In genomic region chr4:7735961-7736360, GRCh38 we compare ENCODE assay signal across 26 cellular contexts.
"Had no signal": no experiment of that assay in that cellular context is flagged by ENCODE, and none has a peak within 500 bp of the region (broad histone marks: within the 10 kb centered on the region; RNA-seq: fewer than 3 reads in every experiment).

No MANE protein-coding gene starts in this region.

- DNase-seq: activated CD4-positive, alpha-beta memory T cell treated with anti-CD3 and anti-CD28 coated beads, Interleukin-2, amount 10 ng/mL, durations not matched to agents 7 days and 5 days; activated CD4-positive, alpha-beta T cell treated with anti-CD3 and anti-CD28 coated beads for 1 hour; activated CD4-positive, alpha-beta T cell treated with anti-CD3 and anti-CD28 coated beads for 4 hours; activated CD4-positive, alpha-beta T cell treated with anti-CD3 and anti-CD28 coated beads, Interleukin-2, amount 10 ng/mL, durations not matched to agents 7 days and 5 days; activated CD4-positive, alpha-beta T cell treated with anti-CD3 and anti-CD28 coated beads, Interleukin-2, amount 50 U/mL, for 4 hours; activated CD8-positive, alpha-beta memory T cell treated with anti-CD3 and anti-CD28 coated beads, Interleukin-2, amount 50 U/mL, for 48 hours; activated gamma-delta T cell; activated naive CD4-positive, alpha-beta T cell; activated naive CD4-positive, alpha-beta T cell treated with anti-CD3 and anti-CD28 coated beads, Interleukin-2, amount 10 ng/mL, durations not matched to agents 7 days and 5 days; activated naive CD8-positive, alpha-beta T cell treated with anti-CD3 and anti-CD28 coated beads, Interleukin-2, amount 10 ng/mL, durations not matched to agents 7 days and 5 days; activated T-cell treated with anti-CD3 and anti-CD28 coated beads for 4 hours; activated T-cell treated with anti-CD3 and anti-CD28 coated beads, Interleukin-2, amount 50 U/mL, for 24 hours; activated T-cell treated with anti-CD3 and anti-CD28 coated beads, Interleukin-2, amount 50 U/mL, for 72 hours; dorsolateral prefrontal cortex; effector memory CD4-positive, alpha-beta T cell; endodermal cell; foreskin fibroblast; head of caudate nucleus; T-helper 2 cell had no signal

- FAIRE-seq: frontal cortex had no signal

- H3K9me3 ChIP-seq: ascending aorta had no signal

- H3K4me3 ChIP-seq: ascending aorta, breast epithelium, cardiac muscle cell, coronary artery, dorsolateral prefrontal cortex had no signal

- H3K4me1 ChIP-seq: ascending aorta, breast epithelium had no signal

- ATAC-seq: activated naive CD4-positive, alpha-beta T cell treated with anti-CD3 and anti-CD28 coated beads, Interleukin-2, amount 50 U/mL, for 72 hours; activated T-cell treated with anti-CD3 and anti-CD28 coated beads, Interleukin-2, amount 50 U/mL, for 72 hours; esophagus mucosa had no signal

- H3K27me3 ChIP-seq: ascending aorta, breast epithelium, cardiac muscle cell, dorsolateral prefrontal cortex had no signal

- H3K36me3 ChIP-seq: ascending aorta, breast epithelium, cardiac muscle cell had no signal

- H3K27ac ChIP-seq: ascending aorta, breast epithelium, cardiac muscle cell, coronary artery, dorsolateral prefrontal cortex had no signal
